ENCODE assay signal across 23 cellular contexts in genomic region chr7:102818176-102818575, GRCh38.
DNase-seq lines count a peak whose midpoint lies in the region; ATAC-seq, FAIRE-seq and TF ChIP-seq lines count a peak whose summit lies in the region.
"Had no signal": no experiment of that assay in that cellular context is flagged by ENCODE, and none has a peak within 500 bp of the region (broad histone marks: within the 10 kb centered on the region; RNA-seq: fewer than 3 reads in every experiment).

No MANE protein-coding gene starts in this region.

- DNase-seq in body of pancreas (no peak), pancreas (no peak), stomach (no peak), omental fat pad (ENCODE audit: low spot score) (no peak)
- DNase-seq: AML-193; Caco-2; Calu3; CD4-positive, alpha-beta T cell; CD8-positive, alpha-beta T cell; DMS53; DMS79; DND-41; EL; GDM1 had no signal

- no peak for TF ChIP-seq EP300 in stomach (IDR thresholded peaks at IDR 0.05)

- peak; percentile 35 for ATAC-seq in body of pancreas
- ATAC-seq in pancreas = peak in 3 of 4 donors; percentile 25 to 76 (median 66)
- no peak for ATAC-seq in omental fat pad (ENCODE audit: low FRiP score)
- no peak for ATAC-seq in GM21515 (IDR thresholded peaks at IDR 0.05; ENCODE audit: unreplicated experiment)
- ATAC-seq: A549; CD8-positive, alpha-beta T cell; GM12878 had no signal

- no peak overlapping the region for H3K4me3 ChIP-seq in body of pancreas
- no peak overlapping the region for H3K4me3 ChIP-seq in pancreas
- H3K4me3 ChIP-seq in stomach = no peak overlapping the region
- H3K4me3 ChIP-seq: A549; BLaER1 treated with 17β-estradiol and CSF1 and Interleukin-3, amounts not matched to agents 10 nM and 100 nM; GM12878 had no signal

- H3K9me3 ChIP-seq in body of pancreas (no peaks in the 10 kb centered on the region), pancreas (no peaks in the 10 kb centered on the region), stomach (no peaks in the 10 kb centered on the region)
- H3K9me3 ChIP-seq: A549; BLaER1 treated with 17β-estradiol and CSF1 and Interleukin-3, amounts not matched to agents 10 nM and 100 nM; Caco-2 had no signal

- 38 to 47% methylated on average over 3 of the region's 3 CpGs for WGBS in body of pancreas, 2 donors
- WGBS in pancreas, 2 donors = 40 to 46% methylated on average over 3 of the region's 3 CpGs
- WGBS in stomach, 5 donors = 32 to 60% (median 34%) methylated on average over 3 of the region's 3 CpGs

- TF ChIP-seq POLR2A in body of pancreas (IDR thresholded peaks at IDR 0.05) = no peak
- no peak for TF ChIP-seq POLR2A in stomach (IDR thresholded peaks at IDR 0.05)

- no peak for FAIRE-seq in pancreas (lab: Jason Lieb, UNC)
- FAIRE-seq: A549, D721Med, GM12878, GM12892, GM18507 had no signal

- H3K27ac ChIP-seq in body of pancreas (no peak overlapping the region), pancreas (no peak overlapping the region), stomach (peak overlapping the region; percentile 57 to 77 (median 65))
- H3K27ac ChIP-seq: 22Rv1; A549; BLaER1 treated with 17β-estradiol and CSF1 and Interleukin-3, amounts not matched to agents 10 nM and 100 nM; C4-2B had no signal

- H3K27me3 ChIP-seq in body of pancreas (no peaks in the 10 kb centered on the region), pancreas (no peaks in the 10 kb centered on the region), stomach (no peaks in the 10 kb centered on the region)
- H3K27me3 ChIP-seq: BLaER1 treated with 17β-estradiol and CSF1 and Interleukin-3, amounts not matched to agents 10 nM and 100 nM had no signal

- no peaks in the 10 kb centered on the region for H3K36me3 ChIP-seq in body of pancreas (replicated peaks in 1 of 2; ENCODE audit: insufficient read depth in 1 of 2, low read depth in 2 of 2)
- H3K36me3 ChIP-seq in pancreas = no peaks in the 10 kb centered on the region
- H3K36me3 ChIP-seq in stomach = peaks cover 0 to 16% (median 8%) of the 10 kb centered on the region in 4 donors

- intact Hi-C loops in body of pancreas (cut with DNase I) = no loop called here
- intact Hi-C loops in pancreas (cut with DNase I) = no loop called here
- intact Hi-C loops in stomach (cut with DNase I; ENCODE audit: low total_unique reads) = no loop called here

- TF ChIP-seq CTCF in body of pancreas (IDR thresholded peaks at IDR 0.05) = no peak
- TF ChIP-seq CTCF in pancreas (IDR thresholded peaks at IDR 0.05) = no peak
- no peak for TF ChIP-seq CTCF in stomach (IDR thresholded peaks at IDR 0.05)
- no peak for TF ChIP-seq CTCF in omental fat pad (IDR thresholded peaks at IDR 0.05)

- H3K4me1 ChIP-seq in body of pancreas (peaks cover 9% of the 10 kb centered on the region), pancreas (peaks cover 6 to 10% (median 8%) of the 10 kb centered on the region in 3 donors), stomach (peaks cover 3 to 50% (median 33%) of the 10 kb centered on the region in 4 donors)

Comparison
In these comparisons a context has a peak if more than half of its experiments do, and no peak if none do; other contexts are left out.
1. ATAC-seq: peak in body of pancreas (single experiment) and pancreas (3 of 4); none in omental fat pad (single experiment) and GM21515 (single experiment).
2. H3K27ac ChIP-seq: peak in stomach (5 of 5); none in body of pancreas (0 of 4) and pancreas (0 of 4).